16 cellular contexts compared by ENCODE assay signal in genomic region chr4:100391913-100392312, GRCh38.
DNase-seq lines count a peak whose midpoint lies in the region; TF ChIP-seq lines count a peak whose summit lies in the region.
"Had no signal": no experiment of that assay in that cellular context is flagged by ENCODE, and none has a peak within 500 bp of the region (broad histone marks: within the 10 kb centered on the region; RNA-seq: fewer than 3 reads in every experiment).

No MANE protein-coding gene starts in this region.

- TF ChIP-seq EP300 in suprapubic skin (IDR thresholded peaks at IDR 0.05) = no peak

- no peak for TF ChIP-seq POLR2A in suprapubic skin (IDR thresholded peaks at IDR 0.05)

- no peaks in the 10 kb centered on the region for H3K36me3 ChIP-seq in suprapubic skin
- H3K36me3 ChIP-seq: HAP-1 had no signal

- no peaks in the 10 kb centered on the region for H3K36me3 Mint-ChIP-seq in HFFc6 (ENCODE audit: low read depth)
- H3K36me3 Mint-ChIP-seq in progenitor cell of endocrine pancreas (ENCODE audit: insufficient read depth) = no peaks in the 10 kb centered on the region

- H3K4me1 Mint-ChIP-seq in HFFc6 (ENCODE audit: low read depth) = no peaks in the 10 kb centered on the region
- no peaks in the 10 kb centered on the region for H3K4me1 Mint-ChIP-seq in progenitor cell of endocrine pancreas (ENCODE audit: low read depth)
- H3K4me1 Mint-ChIP-seq: B cell, T-helper 17 cell had no signal

- no peak overlapping the region for H3K27ac ChIP-seq in suprapubic skin

- H3K27me3 Mint-ChIP-seq in HFFc6 (ENCODE audit: insufficient read depth) (peaks cover 7% of the 10 kb centered on the region), progenitor cell of endocrine pancreas (no peaks in the 10 kb centered on the region)

- TF ChIP-seq CTCF in AG10803 (conservative IDR thresholded peaks at IDR 0.05; ENCODE audit: low read length) (no peak), HFFc6 (IDR thresholded peaks at IDR 0.05) (no peak), fibroblast of pulmonary artery (IDR thresholded peaks at IDR 0.05; ENCODE audit: low read length, missing control alignments) (no peak), suprapubic skin (IDR thresholded peaks at IDR 0.05) (no peak), progenitor cell of endocrine pancreas (IDR thresholded peaks at IDR 0.05; ENCODE audit: unreplicated experiment) (no peak)

- 71% methylated on average over 1 of the region's 1 CpG for WGBS in suprapubic skin

- H3K4me3 ChIP-seq in AG10803 (ENCODE audit: low read length) = no peak overlapping the region
- H3K4me3 ChIP-seq in fibroblast of pulmonary artery (replicated peaks; ENCODE audit: low read depth, low read length) = no peak overlapping the region
- H3K4me3 ChIP-seq in suprapubic skin = no peak overlapping the region
- H3K4me3 ChIP-seq: HAP-1 had no signal

- no peaks in the 10 kb centered on the region for H3K4me1 ChIP-seq in suprapubic skin
- H3K4me1 ChIP-seq: HAP-1 had no signal

- H3K27me3 ChIP-seq in suprapubic skin = no peaks in the 10 kb centered on the region

- DNase-seq in AG10803 (ENCODE audit: low read depth) = peak; percentile 68
- peak; percentile 24 for DNase-seq in HFFc6
- peak; percentile 41 for DNase-seq in RPMI7951 (ENCODE audit: low read depth)
- peak; percentile 62 for DNase-seq in fibroblast of pulmonary artery (ENCODE audit: low read depth)
- no peak for DNase-seq in NCI-H2227 (lab: John Stamatoyannopoulos, UW; ENCODE audit: unreplicated experiment)
- DNase-seq in suprapubic skin (ENCODE audit: low spot score in 2 of 2) = no peak
- no peak for DNase-seq in SKM-1 treated with dmso at 0.1 percent for 144 hours (lab: John Stamatoyannopoulos, UW; ENCODE audit: unreplicated experiment)
- DNase-seq in progenitor cell of endocrine pancreas (ENCODE audit: low spot score, unreplicated experiment) = no peak
- DNase-seq: activated CD4-positive, alpha-beta T cell treated with anti-CD3 and anti-CD28 coated beads, Interleukin-2, amount 50 U/mL, for 1 hour; central memory CD4-positive, alpha-beta T cell; DMS79 treated with DMSO at 0.1 percent for 48 hours; NCI-H2029 treated with DMSO at 0.1 percent for 48 hours; stimulated activated CD4-positive, alpha-beta T cell treated with anti-CD3 and anti-CD28 coated beads, Interleukin-2, amount 100 ng/mL, for 24 hours; T-helper 17 cell had no signal

- H3K9me3 ChIP-seq in suprapubic skin = no peaks in the 10 kb centered on the region
- H3K9me3 ChIP-seq: HAP-1 had no signal

- no peak overlapping the region for H3K4me3 Mint-ChIP-seq in HFFc6
- H3K4me3 Mint-ChIP-seq in progenitor cell of endocrine pancreas (ENCODE audit: low read depth) = no peak overlapping the region
- H3K4me3 Mint-ChIP-seq: B cell, T-helper 17 cell had no signal

- H3K9me3 Mint-ChIP-seq in HFFc6 = no peaks in the 10 kb centered on the region
- no peaks in the 10 kb centered on the region for H3K9me3 Mint-ChIP-seq in progenitor cell of endocrine pancreas (ENCODE audit: low read depth)

- H3K27ac Mint-ChIP-seq in HFFc6 (no peak overlapping the region), progenitor cell of endocrine pancreas (no peak overlapping the region)
- H3K27ac Mint-ChIP-seq: B cell, T-helper 17 cell had no signal

Comparison
In these comparisons a context has a peak if more than half of its experiments do, and no peak if none do; other contexts are left out.
1. DNase-seq: peak in AG10803 (single experiment), HFFc6 (single experiment), RPMI7951 (single experiment) and fibroblast of pulmonary artery (single experiment); none in NCI-H2227 (single experiment), suprapubic skin (0 of 2), SKM-1 treated with dmso at 0.1 percent for 144 hours (single experiment) and progenitor cell of endocrine pancreas (single experiment).